1 cellular context compared by ENCODE assay signal in the genomic region with DNA sequence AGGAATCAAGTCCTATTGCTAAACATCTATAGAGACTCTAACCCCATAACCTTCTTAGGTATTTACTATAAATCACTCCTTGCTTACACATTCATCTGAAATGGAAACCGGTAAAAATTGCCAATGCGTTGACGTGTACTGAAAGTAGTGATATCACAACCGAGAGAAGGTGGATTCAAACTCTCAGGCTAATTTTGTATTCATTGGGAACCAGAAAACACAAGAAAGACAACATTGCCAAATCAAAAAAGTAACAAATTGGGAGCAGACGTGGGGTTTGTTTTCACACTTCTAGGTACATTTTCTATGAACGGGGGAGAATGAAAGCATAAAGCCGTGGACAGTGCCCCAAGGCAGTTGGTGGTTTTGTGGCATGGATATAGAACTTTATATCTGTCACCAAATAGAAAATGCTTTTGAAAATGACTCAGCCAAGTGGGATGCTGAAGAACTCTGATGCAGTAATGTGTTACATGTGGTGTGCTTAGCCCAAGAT.
TF ChIP-seq lines count a peak whose summit lies in the region.

No MANE protein-coding gene starts in this region.

TF ChIP-seq in WTC11, 78 proteins besides CTCF, POLR2A, EP300 and RAD21 (continued from another document):
- TF ChIP-seq, protein P1, sequence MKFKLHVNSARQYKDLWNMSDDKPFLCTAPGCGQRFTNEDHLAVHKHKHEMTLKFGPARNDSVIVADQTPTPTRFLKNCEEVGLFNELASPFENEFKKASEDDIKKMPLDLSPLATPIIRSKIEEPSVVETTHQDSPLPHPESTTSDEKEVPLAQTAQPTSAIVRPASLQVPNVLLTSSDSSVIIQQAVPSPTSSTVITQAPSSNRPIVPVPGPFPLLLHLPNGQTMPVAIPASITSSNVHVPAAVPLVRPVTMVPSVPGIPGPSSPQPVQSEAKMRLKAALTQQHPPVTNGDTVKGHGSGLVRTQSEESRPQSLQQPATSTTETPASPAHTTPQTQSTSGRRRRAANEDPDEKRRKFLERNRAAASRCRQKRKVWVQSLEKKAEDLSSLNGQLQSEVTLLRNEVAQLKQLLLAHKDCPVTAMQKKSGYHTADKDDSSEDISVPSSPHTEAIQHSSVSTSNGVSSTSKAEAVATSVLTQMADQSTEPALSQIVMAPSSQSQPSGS (CRISPR knock-in tag; IDR thresholded peaks at IDR 0.05; ENCODE audit: borderline replicate concordance, low read depth) = no peak
- TF ChIP-seq FOXP1 (CRISPR knock-in tag; IDR thresholded peaks at IDR 0.05; ENCODE audit: borderline replicate concordance) (no peak), FOXJ3 (CRISPR knock-in tag; IDR thresholded peaks at IDR 0.05; ENCODE audit: borderline replicate concordance) (no peak)
